In genomic region chr4:78370625-78371372, GRCh38 we compare ENCODE assay signal across 22 cellular contexts.
DNase-seq lines count a peak whose midpoint lies in the region; ATAC-seq lines count a peak whose summit lies in the region.
"Had no signal": no experiment of that assay in that cellular context is flagged by ENCODE, and none has a peak within 500 bp of the region (broad histone marks: within the 10 kb centered on the region; RNA-seq: fewer than 3 reads in every experiment).

No MANE protein-coding gene starts in this region.

- H2BK120ac ChIP-seq in mesendoderm (ENCODE audit: low read depth, low read length) = no peak overlapping the region

- peaks cover 5% of the 10 kb centered on the region for H3K36me3 ChIP-seq in mesendoderm (ENCODE audit: control insufficient read depth, insufficient read depth, low read length)

- H3K9ac ChIP-seq in mesendoderm (ENCODE audit: low read length) = no peak overlapping the region
- H3K9ac ChIP-seq: SK-N-SH had no signal

- ATAC-seq in GM18907 (IDR thresholded peaks at IDR 0.05; ENCODE audit: unreplicated experiment) (no peak), GM19397 (IDR thresholded peaks at IDR 0.05; ENCODE audit: unreplicated experiment) (no peak)
- ATAC-seq: activated CD8-positive, alpha-beta memory T cell treated with anti-CD3 and anti-CD28 coated beads, Interleukin-2, amount 10 ng/mL, durations not matched to agents 7 days and 5 days; sciatic nerve; stimulated activated naive CD8-positive, alpha-beta T cell treated with anti-CD3 and anti-CD28 coated beads, Interleukin-15, Interleukin-2, amounts not matched to agents 100 U/mL and 50 U/mL, for 24 hours had no signal

- no peak overlapping the region for H2AK5ac ChIP-seq in mesendoderm (ENCODE audit: low read length)

- DNase-seq in DMS53 (lab: John Stamatoyannopoulos, UW) (peak; percentile 58), LoVo (ENCODE audit: low spot score) (peak; percentile 20), epithelial cell of prostate (ENCODE audit: low read depth, low spot score) (peak; percentile 45), mesendoderm (peak; percentile 61), nucleus accumbens (lab: John Stamatoyannopoulos, UW) (no peak), dedifferentiated amniotic fluid mesenchymal stem cell (ENCODE audit: extremely low spot score) (no peak)
- DNase-seq: activated CD8-positive, alpha-beta memory T cell treated with anti-CD3 and anti-CD28 coated beads, Interleukin-2, amount 10 ng/mL, durations not matched to agents 7 days and 5 days; activated effector memory CD4-positive, alpha-beta T cell treated with Interleukin-2 at 50 U/mL for 16 hours; amniotic stem cell; CD8-positive, alpha-beta memory T cell; effector CD8-positive, alpha-beta T cell; HCEC 1CT; hypothalamus; Karpas-422; NCI-H774; SK-N-SH; stimulated activated CD4-positive, alpha-beta T cell treated with anti-CD3 and anti-CD28 coated beads, Interleukin-1b, Interleukin-23, amount 100 ng/mL, for 48 hours; stimulated activated naive CD8-positive, alpha-beta T cell treated with anti-CD3 and anti-CD28 coated beads, Interleukin-15, Interleukin-2, amounts not matched to agents 100 U/mL and 50 U/mL, for 24 hours; T-helper 9 cell had no signal

- H3K18ac ChIP-seq in mesendoderm (ENCODE audit: low read length) = peak overlapping the region; percentile 23

- H3K4me2 ChIP-seq in mesendoderm (ENCODE audit: low read length) = no peak overlapping the region
- H3K4me2 ChIP-seq: SK-N-SH had no signal

- no peak overlapping the region for H4K5ac ChIP-seq in mesendoderm (ENCODE audit: low read length)

- no peaks in the 10 kb centered on the region for H3K79me2 ChIP-seq in mesendoderm (ENCODE audit: control insufficient read depth, insufficient read depth, low read length)

- no CpG with 5 or more reads among the region's 6 CpGs for WGBS in mesendoderm (ENCODE audit: extremely low coverage, insufficient coverage, low lambda C conversion rate)

- H3K56ac ChIP-seq in mesendoderm (ENCODE audit: low read length) = peak overlapping the region; percentile 46

- no peaks in the 10 kb centered on the region for H3K27me3 ChIP-seq in mesendoderm (ENCODE audit: insufficient read depth, low read length, poor library complexity)

- peaks cover 12% of the 10 kb centered on the region for H3K4me1 ChIP-seq in mesendoderm (ENCODE audit: control insufficient read depth, low read depth, low read length)

- no peak overlapping the region for H2BK15ac ChIP-seq in mesendoderm (replicated peaks; ENCODE audit: low read depth)

- no peak overlapping the region for H2BK5ac ChIP-seq in mesendoderm (ENCODE audit: low read length)

- H3K4ac ChIP-seq in mesendoderm (ENCODE audit: low read depth, low read length) = no peak overlapping the region

- H3K79me1 ChIP-seq in mesendoderm (ENCODE audit: low read length) = no peaks in the 10 kb centered on the region

- peak overlapping the region; percentile 64 for H3K27ac ChIP-seq in epithelial cell of prostate
- no peak overlapping the region for H3K27ac ChIP-seq in mesendoderm (ENCODE audit: low read depth, low read length)

- H3K4me3 ChIP-seq in mesendoderm (ENCODE audit: low read length) = no peak overlapping the region

- H3K23ac ChIP-seq in mesendoderm (ENCODE audit: low read length) = no peak overlapping the region

- no peak overlapping the region for H4K8ac ChIP-seq in mesendoderm (ENCODE audit: low read depth, low read length)

Comparison
In these comparisons a context has a peak if more than half of its experiments do, and no peak if none do; other contexts are left out.
1. DNase-seq: peak in DMS53 (single experiment), LoVo (single experiment), epithelial cell of prostate (single experiment) and mesendoderm (single experiment); none in nucleus accumbens (0 of 56) and dedifferentiated amniotic fluid mesenchymal stem cell (single experiment).